33 cellular contexts compared by ENCODE assay signal in genomic region chr1:160841079-160841478, GRCh38. TPM values are rescaled to one million over a fixed set of nuclear protein-coding genes. Genes with fewer than 3 reads are reported as not detected.
"Had no signal": no experiment of that assay in that cellular context is flagged by ENCODE, and none has a peak within 500 bp of the region (broad histone marks: within the 10 kb centered on the region; RNA-seq: fewer than 3 reads in every experiment).

No MANE protein-coding gene starts in this region.

- H3K9me3 ChIP-seq: SJCRH30 had no signal

- H3K27me3 Mint-ChIP-seq: activated naive CD8-positive, alpha-beta T cell; activated naive CD8-positive, alpha-beta T cell treated with anti-CD3 and anti-CD28 coated beads, Interleukin-2, amount 50 U/mL, for 24 hours had no signal

- H3K4me1 ChIP-seq: SJCRH30 had no signal

- H3K27ac ChIP-seq: SJCRH30, SK-N-MC, WERI-Rb-1 had no signal

- H3K27ac Mint-ChIP-seq: activated CD4-positive, alpha-beta memory T cell treated with anti-CD3 and anti-CD28 coated beads, Interleukin-2, amount 10 ng/mL, durations not matched to agents 7 days and 5 days; activated naive CD4-positive, alpha-beta T cell treated with anti-CD3 and anti-CD28 coated beads, Interleukin-2, amount 10 ng/mL, durations not matched to agents 7 days and 5 days; activated naive CD8-positive, alpha-beta T cell; activated naive CD8-positive, alpha-beta T cell treated with anti-CD3 and anti-CD28 coated beads, Interleukin-2, amount 50 U/mL, for 24 hours; brain had no signal

- FAIRE-seq: bronchial epithelial cell had no signal

- ATAC-seq: activated naive CD8-positive, alpha-beta T cell treated with anti-CD3 and anti-CD28 coated beads, Interleukin-2, amount 50 U/mL, for 24 hours; Panc1 had no signal

- DNase-seq: activated CD4-positive, alpha-beta memory T cell treated with anti-CD3 and anti-CD28 coated beads, Interleukin-2, amount 10 ng/mL, durations not matched to agents 7 days and 5 days; activated CD4-positive, alpha-beta T cell treated with anti-CD3 and anti-CD28 coated beads, Interleukin-2, amount 50 U/mL, for 1 hour; activated CD4-positive, CD25-positive, alpha-beta regulatory T cell; activated effector memory CD4-positive, alpha-beta T cell treated with Interleukin-2 at 50 U/mL for 16 hours; activated naive CD4-positive, alpha-beta T cell treated with anti-CD3 and anti-CD28 coated beads, Interleukin-2, amount 10 ng/mL, durations not matched to agents 7 days and 5 days; activated naive CD8-positive, alpha-beta T cell treated with anti-CD3 and anti-CD28 coated beads, Interleukin-2, amount 50 U/mL, for 24 hours; activated T-cell treated with anti-CD3 and anti-CD28 coated beads, Interleukin-2, amount 50 U/mL, for 48 hours; anterior cingulate cortex; caudate nucleus; cerebellar nuclear complex; Karpas-422; NCI-H1105 treated with DMSO at 0.1 percent for 48 hours; NCI-H1436; NCI-H1694; NCI-H1930; NCI-H2081 treated with DMSO at 0.1 percent for 48 hours; NCI-H226; NCI-H446 treated with DMSO at 0.1 percent for 48 hours; NCI-H524; SHP77; SJCRH30; T1000; WERI-Rb-1 had no signal

- H3K4me3 Mint-ChIP-seq: activated CD4-positive, alpha-beta memory T cell treated with anti-CD3 and anti-CD28 coated beads, Interleukin-2, amount 10 ng/mL, durations not matched to agents 7 days and 5 days; activated naive CD4-positive, alpha-beta T cell treated with anti-CD3 and anti-CD28 coated beads, Interleukin-2, amount 10 ng/mL, durations not matched to agents 7 days and 5 days; activated naive CD8-positive, alpha-beta T cell; activated naive CD8-positive, alpha-beta T cell treated with anti-CD3 and anti-CD28 coated beads, Interleukin-2, amount 50 U/mL, for 24 hours; brain had no signal

- H3K9me3 Mint-ChIP-seq: activated naive CD4-positive, alpha-beta T cell treated with anti-CD3 and anti-CD28 coated beads, Interleukin-2, amount 10 ng/mL, durations not matched to agents 7 days and 5 days; brain had no signal

- H3K36me3 Mint-ChIP-seq: activated naive CD4-positive, alpha-beta T cell treated with anti-CD3 and anti-CD28 coated beads, Interleukin-2, amount 10 ng/mL, durations not matched to agents 7 days and 5 days; brain had no signal

- H3K36me3 ChIP-seq: SJCRH30, WERI-Rb-1 had no signal

- H3K4me3 ChIP-seq: SJCRH30, SK-N-MC had no signal

RNA-seq across cellular contexts. Expression of gene CD244, which starts 21.6 kb away (rescaled TPM):
- total RNA-seq: MCF 10A, RPMI7951, SJCRH30 had no signal

RNA-seq across cellular contexts. Expression of gene ITLN1, which starts 43.9 kb away (rescaled TPM):
- total RNA-seq: activated CD4-positive, alpha-beta memory T cell treated with anti-CD3 and anti-CD28 coated beads, Interleukin-2, amount 10 ng/mL, durations not matched to agents 7 days and 5 days; activated CD8-positive, alpha-beta memory T cell treated with anti-CD3 and anti-CD28 coated beads for 36 hours; bronchial epithelial cell; MCF 10A; RPMI7951; SJCRH30; T-helper 1 cell treated with Interleukin-12 subunit alpha and Interleukin-12 subunit beta and Interleukin-4 antibody, amounts not matched to agents 30 ng/mL and 1 ng/mL, for 36 hours; T-helper 2 cell treated with Interferon-gamma antibody and Interleukin-4, amounts not matched to agents 100 ng/mL and 5 ng/mL, for 36 hours had no signal

RNA-seq across cellular contexts. Expression of gene LY9, which starts 45.1 kb away (rescaled TPM):
- total RNA-seq: MCF 10A, RPMI7951, SJCRH30 had no signal
